In genomic region chr1:11473635-11474034, GRCh38 we compare ENCODE assay signal across 11 cellular contexts. TPM values are rescaled to one million over a fixed set of nuclear protein-coding genes. Genes with fewer than 3 reads are reported as not detected.
DNase-seq lines count a peak whose midpoint lies in the region; ATAC-seq and TF ChIP-seq lines count a peak whose summit lies in the region.
"Had no signal": no experiment of that assay in that cellular context is flagged by ENCODE, and none has a peak within 500 bp of the region (broad histone marks: within the 10 kb centered on the region; RNA-seq: fewer than 3 reads in every experiment).

No MANE protein-coding gene starts in this region.

- no peak overlapping the region for H4K8ac ChIP-seq in mesendoderm (ENCODE audit: low read depth, low read length)

- H3K9ac ChIP-seq in mesendoderm (ENCODE audit: low read length): no peak overlapping the region

- DNase-seq in DMS 273 (lab: John Stamatoyannopoulos, UW; ENCODE audit: unreplicated experiment) (peak; percentile 62), DMS 273 treated with DMSO at 0.1 percent for 48 hours (lab: John Stamatoyannopoulos, UW) (no peak), adrenal gland (peak in 5 of 7 donors; percentile 24 to 33 (median 29)), mesendoderm (peak; percentile 66)
- DNase-seq in Jurkat, Clone E6-1 (ENCODE audit: low read depth, low spot score): peak; percentile 63
- no peak for DNase-seq in stimulated activated effector memory CD8-positive, alpha-beta T cell treated with anti-CD3 and anti-CD28 coated beads, Interleukin-12 subunit alpha, Interleukin-12 subunit beta, amount 100 ng/mL, for 72 hours (ENCODE audit: low spot score in 2 of 2)
- DNase-seq: NK-92 treated with Interleukin-12 subunit alpha and Interleukin-12 subunit beta, amount 100 ng/mL, for 24 hours; occipital lobe had no signal

- H3K4ac ChIP-seq in mesendoderm (ENCODE audit: low read depth, low read length): no peak overlapping the region

- H3K4me1 ChIP-seq in adrenal gland (replicated peaks in 1 of 2) (peaks cover 0 to 3% of the 10 kb centered on the region in 2 donors), mesendoderm (ENCODE audit: control insufficient read depth, low read depth, low read length) (no peaks in the 10 kb centered on the region)

- no peaks in the 10 kb centered on the region for H3K4me1 Mint-ChIP-seq in stimulated activated effector memory CD8-positive, alpha-beta T cell treated with anti-CD3 and anti-CD28 coated beads, Interleukin-12 subunit alpha, Interleukin-12 subunit beta, amount 100 ng/mL, for 72 hours

- H3K79me1 ChIP-seq in mesendoderm (ENCODE audit: low read length): no peaks in the 10 kb centered on the region

- no peak overlapping the region for H3K4me3 Mint-ChIP-seq in stimulated activated effector memory CD8-positive, alpha-beta T cell treated with anti-CD3 and anti-CD28 coated beads, Interleukin-12 subunit alpha, Interleukin-12 subunit beta, amount 100 ng/mL, for 72 hours

- no peak overlapping the region for H3K27ac Mint-ChIP-seq in stimulated activated effector memory CD8-positive, alpha-beta T cell treated with anti-CD3 and anti-CD28 coated beads, Interleukin-12 subunit alpha, Interleukin-12 subunit beta, amount 100 ng/mL, for 72 hours

- H2BK5ac ChIP-seq in mesendoderm (ENCODE audit: low read length): no peak overlapping the region

- H3K36me3 Mint-ChIP-seq in stimulated activated effector memory CD8-positive, alpha-beta T cell treated with anti-CD3 and anti-CD28 coated beads, Interleukin-12 subunit alpha, Interleukin-12 subunit beta, amount 100 ng/mL, for 72 hours: no peaks in the 10 kb centered on the region

- no peak overlapping the region for H3K56ac ChIP-seq in mesendoderm (ENCODE audit: low read length)

- H3K4me3 ChIP-seq in Jurkat, Clone E6-1 (ENCODE audit: low read length): no peak overlapping the region
- H3K4me3 ChIP-seq in adrenal gland: no peak overlapping the region
- H3K4me3 ChIP-seq in mesendoderm (ENCODE audit: low read length): no peak overlapping the region

- no peak overlapping the region for H4K5ac ChIP-seq in mesendoderm (ENCODE audit: low read length)

- no peak overlapping the region for H3K27ac ChIP-seq in adrenal gland
- no peak overlapping the region for H3K27ac ChIP-seq in mesendoderm (ENCODE audit: low read depth, low read length)
- H3K27ac ChIP-seq: 22Rv1 had no signal

- TF ChIP-seq POLR2A in adrenal gland (IDR thresholded peaks at IDR 0.05): no peak

- H3K27me3 ChIP-seq in adrenal gland: peaks cover 8% of the 10 kb centered on the region
- no peaks in the 10 kb centered on the region for H3K27me3 ChIP-seq in mesendoderm (ENCODE audit: insufficient read depth, low read length, poor library complexity)

- no peak for TF ChIP-seq CTCF in adrenal gland (IDR thresholded peaks at IDR 0.05)

- no peak overlapping the region for H3K4me2 ChIP-seq in mesendoderm (ENCODE audit: low read length)

- H3K79me2 ChIP-seq in mesendoderm (ENCODE audit: control insufficient read depth, insufficient read depth, low read length): no peaks in the 10 kb centered on the region

- intact Hi-C loops in adrenal gland (cut with DNase I): no loop called here

- 24 to 40% (median 30%) methylated on average over 5 of the region's 5 CpGs for WGBS in adrenal gland, 4 donors
- no CpG with 5 or more reads among the region's 5 CpGs for WGBS in mesendoderm (ENCODE audit: extremely low coverage, insufficient coverage, low lambda C conversion rate)

- H3K23ac ChIP-seq in mesendoderm (ENCODE audit: low read length): no peak overlapping the region

- no peak overlapping the region for H3K18ac ChIP-seq in mesendoderm (ENCODE audit: low read length)

- H3K36me3 ChIP-seq in adrenal gland (replicated peaks in 1 of 2) (no peaks in the 10 kb centered on the region), mesendoderm (ENCODE audit: control insufficient read depth, insufficient read depth, low read length) (no peaks in the 10 kb centered on the region)

- no peak overlapping the region for H2BK15ac ChIP-seq in mesendoderm (replicated peaks; ENCODE audit: low read depth)

- no peak overlapping the region for H2BK120ac ChIP-seq in mesendoderm (ENCODE audit: low read depth, low read length)

- H3K9me3 ChIP-seq in adrenal gland (replicated peaks in 1 of 3): no peaks in the 10 kb centered on the region

- no peaks in the 10 kb centered on the region for H3K9me3 Mint-ChIP-seq in stimulated activated effector memory CD8-positive, alpha-beta T cell treated with anti-CD3 and anti-CD28 coated beads, Interleukin-12 subunit alpha, Interleukin-12 subunit beta, amount 100 ng/mL, for 72 hours

- ATAC-seq in stimulated activated effector memory CD8-positive, alpha-beta T cell treated with anti-CD3 and anti-CD28 coated beads, Interleukin-12 subunit alpha, Interleukin-12 subunit beta, amount 100 ng/mL, for 72 hours: no peak
- ATAC-seq in GM21619 (IDR thresholded peaks at IDR 0.05; ENCODE audit: unreplicated experiment) (no peak), GM18870 (IDR thresholded peaks at IDR 0.05; ENCODE audit: unreplicated experiment) (no peak)

- H2AK5ac ChIP-seq in mesendoderm (ENCODE audit: low read length): no peak overlapping the region

RNA-seq across cellular contexts. Expression of gene DISP3, which starts 5.3 kb away (rescaled TPM):
- 2.1 TPM for polyA plus RNA-seq in Jurkat, Clone E6-1 (2012; ENCODE audit: insufficient read depth, insufficient read length)
- total RNA-seq in adrenal gland: 1 to 10 TPM in 1 of 8 donors, under 1 TPM in 6, not detected in 1; 0.11 to 2.8 (median 0.41) TPM
- under 1 TPM; 0.04 to 0.64 (median 0.44) TPM for polyA plus RNA-seq in adrenal gland
- 0.81 TPM for polyA plus RNA-seq in mesendoderm (2013, experiment 1 of 2)
- polyA plus RNA-seq in mesendoderm (2013, experiment 2 of 2): 0.76 TPM

Comparison
In these comparisons a context has a peak if more than half of its experiments do, and no peak if none do; other contexts are left out.
1. DNase-seq: peak in DMS 273 (single experiment), Jurkat, Clone E6-1 (single experiment), adrenal gland (5 of 7) and mesendoderm (single experiment); none in DMS 273 treated with DMSO at 0.1 percent for 48 hours (single experiment) and stimulated activated effector memory CD8-positive, alpha-beta T cell treated with anti-CD3 and anti-CD28 coated beads, Interleukin-12 subunit alpha, Interleukin-12 subunit beta, amount 100 ng/mL, for 72 hours (0 of 2).